Comparison of ENCODE assay signal across 35 cellular contexts in genomic region chr6:148828047-148828446, GRCh38.
"Had no signal": no experiment of that assay in that cellular context is flagged by ENCODE, and none has a peak within 500 bp of the region (broad histone marks: within the 10 kb centered on the region; RNA-seq: fewer than 3 reads in every experiment).

No MANE protein-coding gene starts in this region.

- H3K4me2 ChIP-seq: KMS-11 had no signal

- H3K27me3 ChIP-seq: MG63 had no signal

- H3K27ac ChIP-seq: KMS-11 had no signal

- H3K4me3 ChIP-seq: MG63 had no signal

- H3K36me3 ChIP-seq: MG63 had no signal

- H3K9ac ChIP-seq: KMS-11 had no signal

- DNase-seq: Karpas-422, Kasumi-1, KG1, MG63, MM.1S, MV-4-11, NCI-H1048, NCI-H1092, NCI-H1092 treated with DMSO at 0.1 percent for 48 hours, NCI-H1105, NCI-H1105 treated with DMSO at 0.1 percent for 48 hours, NCI-H1417, NCI-H1417 treated with DMSO at 0.1 percent for 48 hours, NCI-H1436, NCI-H1436 treated with DMSO at 0.1 percent for 48 hours, NCI-H146, NCI-H1694, NCI-H1694 treated with DMSO at 0.1 percent for 48 hours, NCI-H187, NCI-H187 treated with DMSO at 0.1 percent for 48 hours, NCI-H1930, NCI-H2029, NCI-H2029 treated with DMSO at 0.1 percent for 48 hours, NCI-H2081, NCI-H2081 treated with DMSO at 0.1 percent for 48 hours, NCI-H2107, NCI-H2171, NCI-H2171 treated with DMSO at 0.1 percent for 48 hours, NCI-H2227 treated with DMSO at 0.1 percent for 48 hours, NCI-H226, NCI-H345, NCI-H446, NCI-H446 treated with DMSO at 0.1 percent for 48 hours, NCI-H510A had no signal

- H3K9me3 ChIP-seq: MG63 had no signal
